9 cellular contexts compared by ENCODE assay signal in genomic region chr3:48716508-48716981, GRCh38. TPM values are rescaled to one million over a fixed set of nuclear protein-coding genes. Genes with fewer than 3 reads are reported as not detected.
DNase-seq lines count a peak whose midpoint lies in the region; ATAC-seq, FAIRE-seq and TF ChIP-seq lines count a peak whose summit lies in the region.
"Had no signal": no experiment of that assay in that cellular context is flagged by ENCODE, and none has a peak within 500 bp of the region (broad histone marks: within the 10 kb centered on the region; RNA-seq: fewer than 3 reads in every experiment).

No MANE protein-coding gene starts in this region.

- H3K27me3 Mint-ChIP-seq in nephron progenitor cell (ENCODE audit: low read depth, poor library complexity), result peaks cover 29% of the 10 kb centered on the region

- no peak overlapping the region for H2BK15ac ChIP-seq in H1 (ENCODE audit: low read length)

- peak overlapping the region; percentile 83 for H4K91ac ChIP-seq in H1 (replicated peaks; ENCODE audit: insufficient read length, low read length)

- 0 out of 2 replicates have a peak overlapping the region, but pooled peaks have one; percentile 46 for H2BK12ac ChIP-seq in H1 (ENCODE audit: low read depth, low read length)

- peak; percentile 33 for DNase-seq in activated CD4-positive, CD25-positive, alpha-beta regulatory T cell treated with anti-CD3 and anti-CD28 coated beads, Interleukin-2, amount 50 U/mL, for 72 hours
- no peak for DNase-seq in activated CD4-positive, CD25-positive, alpha-beta regulatory T cell (lab: John Stamatoyannopoulos, UW)
- DNase-seq in activated CD4-positive, alpha-beta T cell treated with anti-CD3 and anti-CD28 coated beads for 4 hours, result peak; percentile 12 to 18
- DNase-seq in H1 (ENCODE audit: low read depth in 1 of 2, low spot score in 2 of 2) (peak in 1 of 2 experiments; percentile 57), nephron progenitor cell (peak; percentile 21), DMS153 (lab: John Stamatoyannopoulos, UW) (no peak), dedifferentiated amniotic fluid mesenchymal stem cell (ENCODE audit: extremely low spot score) (no peak)

- H2BK5ac ChIP-seq in H1 (ENCODE audit: low read depth, low read length), result peak overlapping the region; percentile 95

- H2AK5ac ChIP-seq in H1 (ENCODE audit: low read depth, low read length), result peak overlapping the region; percentile 65; the same call in 1 of the 2 replicates

- no peak for TF ChIP-seq POLR2A in H1 (IDR thresholded peaks at IDR 0.05; ENCODE audit: control extremely low read depth in 1 of 2, low read depth in 2 of 2, low read length in 2 of 2)

- peak overlapping the region; percentile 85 to 99 (median 98) for H3K9ac ChIP-seq in H1 (replicated peaks in 1 of 4; ENCODE audit: extremely low read depth in 1 of 4, low read depth in 3 of 4, low read length in 3 of 4)

- peak overlapping the region; percentile 79 for H3K4ac ChIP-seq in H1 (replicated peaks; ENCODE audit: insufficient read length, low read depth, low read length)

- H3K4me1 Mint-ChIP-seq in nephron progenitor cell, result peaks cover 41% of the 10 kb centered on the region

- peak overlapping the region; percentile 84 for H3K56ac ChIP-seq in H1 (replicated peaks; ENCODE audit: insufficient read length, low read depth, low read length)

- H4K5ac ChIP-seq in H1 (ENCODE audit: insufficient read length, low read depth, low read length), result peak overlapping the region; percentile 96

- peak overlapping the region; percentile 100 for H3K4me3 Mint-ChIP-seq in nephron progenitor cell

- ATAC-seq in HG02798 (IDR thresholded peaks at IDR 0.05; ENCODE audit: poor library complexity, unreplicated experiment), result no peak

- WGBS in H1 (ENCODE audit: extremely low coverage in 1 of 2, insufficient coverage in 1 of 2, insufficient read length in 1 of 2, insufficient replicate concordance in 2 of 2, low coverage in 1 of 2, low lambda C conversion rate in 2 of 2, missing lambda C conversion rate in 1 of 2), 2 experiments, result 2% methylated on average over 16 of the region's 16 CpGs; no CpG with 5 or more reads in 1 of the 2 experiments

- peak overlapping the region; percentile 94 to 100 (median 97) for H3K4me3 ChIP-seq in H1 (ENCODE audit: extremely low read depth in 1 of 4, insufficient read depth in 2 of 4, low read depth in 3 of 4, low read length in 4 of 4)

- H2AFZ ChIP-seq in H1 (ENCODE audit: low read length), result no peak overlapping the region

- no peak overlapping the region for H3K14ac ChIP-seq in H1 (ENCODE audit: insufficient read length)

- no peak for FAIRE-seq in H1 (lab: Jason Lieb, UNC)
- FAIRE-seq: colon had no signal

- no peaks in the 10 kb centered on the region for H3K9me3 Mint-ChIP-seq in nephron progenitor cell

- no peak for TF ChIP-seq EP300 in H1 (IDR thresholded peaks at IDR 0.05; ENCODE audit: borderline replicate concordance in 1 of 2, low read depth in 2 of 2, low read length in 2 of 2)

- TF ChIP-seq CTCF in H1 (IDR thresholded peaks at IDR 0.05; ENCODE audit: control extremely low read depth in 1 of 3, insufficient read depth in 1 of 3, low read depth in 1 of 3, low read length in 3 of 3) (no peak), nephron progenitor cell (IDR thresholded peaks at IDR 0.05) (no peak)

- H3K23me2 ChIP-seq in H1 (ENCODE audit: low read depth, low read length), result 0 out of 2 replicates have a peak, but pooled peaks cover 2% of the 10 kb centered on the region

- peaks cover 0 to 11% (median 3%) of the 10 kb centered on the region in 4 experiments; a peak in 5 of 7 replicates for H3K4me1 ChIP-seq in H1 (replicated peaks in 1 of 4; ENCODE audit: control insufficient read depth in 3 of 4, insufficient read depth in 4 of 4, low read length in 3 of 4)

- H3K36me3 Mint-ChIP-seq in nephron progenitor cell (ENCODE audit: low read depth), result peaks cover 36% of the 10 kb centered on the region

- peaks cover 44 to 53% of the 10 kb centered on the region in 2 experiments for H3K79me2 ChIP-seq in H1 (ENCODE audit: control insufficient read depth in 1 of 2, insufficient read depth in 2 of 2, low read length in 2 of 2)

- TF ChIP-seq RAD21 in H1 (IDR thresholded peaks at IDR 0.05 in 1 of 2, conservative IDR thresholded peaks at IDR 0.05 in 1 of 2; ENCODE audit: low read depth in 2 of 2, low read length in 2 of 2), result no peak

- POLR2A ChIA-PET in H1 (lab: Charles Lee; ENCODE audit: partially characterized antibody), result interaction anchor here (0.6 to 13.3 kb wide), 26 partner anchors 10 to 377 kb away, joined by 3 to 187 read pairs (median 6); partner anchors contain the start of genes ARIH2, CELSR3, IMPDH2 and NCKIPSD

- H3K27ac ChIP-seq in H1 (ENCODE audit: low read depth, low read length), result peak overlapping the region; percentile 98

- CTCF ChIA-PET in H1 (lab: Charles Lee; ENCODE audit: partially characterized antibody), result interaction anchor here (0.9 to 3.3 kb wide), 3 partner anchors 22 to 31 kb away, joined by 3 to 14 read pairs (median 6); partner anchors contain the start of gene NCKIPSD

- peak overlapping the region; percentile 99; the same call in 1 of the 2 replicates for H4K8ac ChIP-seq in H1 (ENCODE audit: extremely low read depth, insufficient read depth, low read length)

- H3K36me3 ChIP-seq in H1 (ENCODE audit: control insufficient read depth in 2 of 4, insufficient read depth in 4 of 4, low read length in 3 of 4), result peaks cover 0 to 32% (median 14%) of the 10 kb centered on the region in 4 experiments; a peak in 6 of 8 replicates

- H2BK20ac ChIP-seq in H1 (ENCODE audit: low read length), result no peak overlapping the region

- peaks cover 2% of the 10 kb centered on the region; the same call in 1 of the 2 replicates for H3K79me1 ChIP-seq in H1 (ENCODE audit: low read depth, low read length)

- peak overlapping the region; percentile 43 for H2BK120ac ChIP-seq in H1 (replicated peaks; ENCODE audit: low read depth, low read length)

- H3K27ac Mint-ChIP-seq in nephron progenitor cell, result peak overlapping the region; percentile 100

- no peaks in the 10 kb centered on the region for H3K9me3 ChIP-seq in H1 (ENCODE audit: insufficient read depth in 2 of 2, low read depth in 1 of 2, low read length in 1 of 2)

- H3K27me3 ChIP-seq in H1 (replicated peaks in 1 of 4; ENCODE audit: control insufficient read depth in 3 of 4, extremely low read depth in 1 of 4, insufficient read depth in 3 of 4, low read length in 3 of 4), result no peaks in the 10 kb centered on the region

- peak overlapping the region; percentile 41 to 66 for H3K4me2 ChIP-seq in H1 (ENCODE audit: insufficient read depth in 1 of 2, low read depth in 2 of 2, low read length in 2 of 2)

- peak overlapping the region; percentile 96 for H3K18ac ChIP-seq in H1 (ENCODE audit: extremely low read depth, low read length)

- no peak overlapping the region for H3K23ac ChIP-seq in H1 (ENCODE audit: insufficient read length)

- peaks cover 9 to 11% of the 10 kb centered on the region in 2 experiments for H4K20me1 ChIP-seq in H1 (replicated peaks in 1 of 2; ENCODE audit: control insufficient read depth in 1 of 2, insufficient read depth in 2 of 2, low read length in 2 of 2)

TF ChIP-seq in H1, 55 proteins besides CTCF, POLR2A, EP300 and RAD21 (continues in another document):
- no peak for TF ChIP-seq RNF2 (IDR thresholded peaks at IDR 0.05; ENCODE audit: borderline replicate concordance, low read depth, low read length, missing control alignments, poor library complexity, severe bottlenecking)
- TF ChIP-seq SAP30 (IDR thresholded peaks at IDR 0.05; ENCODE audit: insufficient read depth, insufficient replicate concordance, low read length), result peak; percentile 84
- TF ChIP-seq KDM5A (IDR thresholded peaks at IDR 0.05; ENCODE audit: low read length), result 0 out of 2 replicates have a peak, but pooled peaks have one; percentile 26
- TF ChIP-seq KDM4A (IDR thresholded peaks at IDR 0.05; ENCODE audit: low read depth, low read length, severe bottlenecking), result peak; percentile 19
- no peak for TF ChIP-seq SP2 (IDR thresholded peaks at IDR 0.05; ENCODE audit: low read length)
- no peak for TF ChIP-seq CREB1 (IDR thresholded peaks at IDR 0.05)
- TF ChIP-seq POLR2AphosphoS5 (IDR thresholded peaks at IDR 0.05; ENCODE audit: low read depth, low read length), result no peak
- no peak for TF ChIP-seq MAFK (IDR thresholded peaks at IDR 0.05; ENCODE audit: low read depth, low read length)
- TF ChIP-seq CBX8 (IDR thresholded peaks at IDR 0.05; ENCODE audit: borderline replicate concordance, low read depth, low read length), result no peak

RNA-seq across cellular contexts. Expression of gene IP6K2, which starts 0.5 kb away (rescaled TPM):
- 89.4 and 95.8 TPM in 2 replicates for total RNA-seq in H1 (2021; fragmentation: NEBNext Ultra II Directional; extraction: Animal tissue kit (Norgen Biotek cat#: 25700))
- 144 and 166 TPM in 2 replicates for polyA plus RNA-seq in H1 (2011; rRNA removed)
- 147 TPM for polyA plus RNA-seq in H1 (2011; cell fraction: cytosol; rRNA removed)
- 343 TPM for polyA plus RNA-seq in H1 (2011; cell fraction: nucleus; rRNA removed)
- polyA plus RNA-seq in H1 (2012, experiment 1 of 2), result 107 to 124 TPM (median 113 TPM) in 4 replicates
- 81.5 TPM for polyA plus RNA-seq in H1 (2012, experiment 2 of 2)
- polyA plus RNA-seq in H1 (2013, experiment 1 of 2), result 118 TPM
- 106 TPM for polyA plus RNA-seq in H1 (2013, experiment 2 of 2)
- 89.4 and 110 TPM in 2 replicates for polyA minus RNA-seq in H1 (2011; rRNA and poly(A)+ RNA removed)
- polyA minus RNA-seq in H1 (2011; cell fraction: cytosol; rRNA and poly(A)+ RNA removed), result 53.8 TPM
- 90.6 TPM for polyA minus RNA-seq in H1 (2011; cell fraction: nucleus; rRNA and poly(A)+ RNA removed)

RNA-seq across cellular contexts. Expression of gene NCKIPSD, which starts 30.8 kb away (rescaled TPM):
- 31.7 and 34.7 TPM in 2 replicates for total RNA-seq in H1 (2021; fragmentation: NEBNext Ultra II Directional; extraction: Animal tissue kit (Norgen Biotek cat#: 25700))
- 91.8 and 114 TPM in 2 replicates for polyA plus RNA-seq in H1 (2011; rRNA removed)
- 64.6 TPM for polyA plus RNA-seq in H1 (2011; cell fraction: cytosol; rRNA removed)
- 127 TPM for polyA plus RNA-seq in H1 (2011; cell fraction: nucleus; rRNA removed)
- 20.3 to 43.2 TPM (median 36.1 TPM) in 4 replicates for polyA plus RNA-seq in H1 (2012, experiment 1 of 2)
- polyA plus RNA-seq in H1 (2012, experiment 2 of 2), result 31.2 TPM
- polyA plus RNA-seq in H1 (2013, experiment 1 of 2), result 19.0 TPM
- polyA plus RNA-seq in H1 (2013, experiment 2 of 2), result 19.0 TPM
- polyA minus RNA-seq in H1 (2011; rRNA and poly(A)+ RNA removed), result 47.8 and 85.2 TPM in 2 replicates
- polyA minus RNA-seq in H1 (2011; cell fraction: cytosol; rRNA and poly(A)+ RNA removed), result 45.2 TPM
- polyA minus RNA-seq in H1 (2011; cell fraction: nucleus; rRNA and poly(A)+ RNA removed), result 48.5 TPM

RNA-seq across cellular contexts. Expression of gene CELSR3, which starts 53.9 kb away (rescaled TPM):
- 26.7 and 29.5 TPM in 2 replicates for total RNA-seq in H1 (2021; fragmentation: NEBNext Ultra II Directional; extraction: Animal tissue kit (Norgen Biotek cat#: 25700))
- 11.6 and 17.5 TPM in 2 replicates for polyA plus RNA-seq in H1 (2011; rRNA removed)
- 11.5 TPM for polyA plus RNA-seq in H1 (2011; cell fraction: cytosol; rRNA removed)
- 57.7 TPM for polyA plus RNA-seq in H1 (2011; cell fraction: nucleus; rRNA removed)
- polyA plus RNA-seq in H1 (2012, experiment 1 of 2), result 16.1 to 23.3 TPM (median 21.1 TPM) in 4 replicates
- polyA plus RNA-seq in H1 (2012, experiment 2 of 2), result 19.3 TPM
- polyA plus RNA-seq in H1 (2013, experiment 1 of 2), result 17.3 TPM
- polyA plus RNA-seq in H1 (2013, experiment 2 of 2), result 14.2 TPM
- polyA minus RNA-seq in H1 (2011; rRNA and poly(A)+ RNA removed), result 26.2 and 26.5 TPM in 2 replicates
- polyA minus RNA-seq in H1 (2011; cell fraction: cytosol; rRNA and poly(A)+ RNA removed), result 20.9 TPM
- polyA minus RNA-seq in H1 (2011; cell fraction: nucleus; rRNA and poly(A)+ RNA removed), result 30.1 TPM

Comparison
In these comparisons a context has a peak if more than half of its experiments do, and no peak if none do; other contexts are left out.
1. DNase-seq: peak in activated CD4-positive, CD25-positive, alpha-beta regulatory T cell treated with anti-CD3 and anti-CD28 coated beads, Interleukin-2, amount 50 U/mL, for 72 hours (single experiment), activated CD4-positive, alpha-beta T cell treated with anti-CD3 and anti-CD28 coated beads for 4 hours (2 of 2) and nephron progenitor cell (single experiment); none in activated CD4-positive, CD25-positive, alpha-beta regulatory T cell (0 of 4), DMS153 (single experiment) and dedifferentiated amniotic fluid mesenchymal stem cell (single experiment).